8 cellular contexts compared by ENCODE assay signal in genomic region chr5:149959406-149960236, GRCh38. TPM values are rescaled to one million over a fixed set of nuclear protein-coding genes. Genes with fewer than 3 reads are reported as not detected.
A peak's percentile ranks its signal among the peaks of the same experiment; 100 is the strongest.
DNase-seq lines count a peak whose midpoint lies in the region; FAIRE-seq and TF ChIP-seq lines count a peak whose summit lies in the region.

No MANE protein-coding gene starts in this region.

- H4K20me1 ChIP-seq in endothelial cell of umbilical vein (replicated peaks; ENCODE audit: control insufficient read depth, extremely low read depth, insufficient read depth, low read length): no peaks in the 10 kb centered on the region

- peaks cover 21% of the 10 kb centered on the region for H3K4me1 ChIP-seq in endothelial cell of umbilical vein (ENCODE audit: control insufficient read depth, extremely low read depth, insufficient read depth, low read length)

- H3K79me2 ChIP-seq in endothelial cell of umbilical vein (ENCODE audit: control insufficient read depth, insufficient read depth, low read length): no peaks in the 10 kb centered on the region

- peak; percentile 52 for DNase-seq in activated naive CD4-positive, alpha-beta T cell treated with Interleukin-2 at 50 U/mL for 16 hours
- DNase-seq in activated naive CD4-positive, alpha-beta T cell (lab: John Stamatoyannopoulos, UW): no peak
- DNase-seq in NCI-H460 (ENCODE audit: extremely low read depth, low read depth) (peak; percentile 86), endothelial cell of umbilical vein (ENCODE audit: low read depth, low spot score) (peak; percentile 83), myocyte (ENCODE audit: low read depth) (peak; percentile 71), mesenteric fat pad (ENCODE audit: low spot score) (no peak)
- DNase-seq in activated CD4-positive, alpha-beta memory T cell treated with anti-CD3 and anti-CD28 coated beads for 36 hours: peak; percentile 65

- TF ChIP-seq POLR2A in endothelial cell of umbilical vein (IDR thresholded peaks at IDR 0.05; ENCODE audit: low read depth, low read length): peak; percentile 40

- peak; percentile 60 to 63 for TF ChIP-seq CTCF in endothelial cell of umbilical vein (IDR thresholded peaks at IDR 0.05; ENCODE audit: extremely low read depth in 1 of 2, insufficient read depth in 1 of 2, low read depth in 1 of 2, low read length in 2 of 2)

- no peaks in the 10 kb centered on the region for H3K9me3 ChIP-seq in endothelial cell of umbilical vein (replicated peaks; ENCODE audit: control insufficient read depth, insufficient read depth, low read length)

- peaks cover 25% of the 10 kb centered on the region for H3K4me1 Mint-ChIP-seq in activated CD4-positive, alpha-beta memory T cell treated with anti-CD3 and anti-CD28 coated beads for 36 hours (ENCODE audit: low read depth)
- H3K4me1 Mint-ChIP-seq in stimulated activated naive CD8-positive, alpha-beta T cell treated with anti-CD3 and anti-CD28 coated beads, Interleukin-15, Interleukin-2, amounts not matched to agents 100 ng/mL and 50 ng/mL, for 24 hours (ENCODE audit: low read depth): peaks cover 31% of the 10 kb centered on the region

- dilution Hi-C loops in endothelial cell of umbilical vein (cut with MboI; ENCODE audit: extremely low pct_ligation_motif_present, low sequenced_read_pairs): no loop called here

- no peaks in the 10 kb centered on the region for H3K9me1 ChIP-seq in endothelial cell of umbilical vein (replicated peaks; ENCODE audit: control insufficient read depth, extremely low read depth, insufficient read depth, low read length)

- POLR2A ChIA-PET in activated CD4-positive, alpha-beta memory T cell treated with anti-CD3 and anti-CD28 coated beads for 36 hours (lab: Charles Lee): interaction anchor here (1.0 to 2.8 kb wide), 6 partner anchors 41 to 408 kb away, joined by 3 to 21 read pairs (median 4); partner anchors contain the start of genes CSNK1A1, HMGXB3 and TIGD6
- POLR2A ChIA-PET in endothelial cell of umbilical vein (lab: Charles Lee): interaction anchor here (0.6 to 1.0 kb wide), 3 partner anchors 20 to 126 kb away, joined by 3 to 5 read pairs (median 3); no protein-coding TSS in a partner anchor

- no TSS peak for BruUV-seq in endothelial cell of umbilical vein (replicated peaks; lab: Mats Ljungman, UMichigan)

- no peaks in the 10 kb centered on the region for H3K27me3 ChIP-seq in endothelial cell of umbilical vein (ENCODE audit: control insufficient read depth in 2 of 2, insufficient read depth in 2 of 2, low read length in 2 of 2)

- H3K36me3 Mint-ChIP-seq in activated CD4-positive, alpha-beta memory T cell treated with anti-CD3 and anti-CD28 coated beads for 36 hours: no peaks in the 10 kb centered on the region
- H3K36me3 Mint-ChIP-seq in stimulated activated naive CD8-positive, alpha-beta T cell treated with anti-CD3 and anti-CD28 coated beads, Interleukin-15, Interleukin-2, amounts not matched to agents 100 ng/mL and 50 ng/mL, for 24 hours (ENCODE audit: low read depth): peaks cover 4% of the 10 kb centered on the region

- H3K27ac ChIP-seq in endothelial cell of umbilical vein (ENCODE audit: insufficient read depth, low read depth, low read length): peak overlapping the region; percentile 85

- no peaks in the 10 kb centered on the region for H3K36me3 ChIP-seq in endothelial cell of umbilical vein (ENCODE audit: control insufficient read depth in 2 of 2, extremely low read depth in 1 of 2, insufficient read depth in 2 of 2, low read length in 2 of 2)

- intact Hi-C loops in activated CD4-positive, alpha-beta memory T cell treated with anti-CD3 and anti-CD28 coated beads for 36 hours (cut with micrococcal nuclease): loop anchor here (1.0 to 5.0 kb wide), 6 partner anchors 19 to 322 kb away; partner anchors contain the start of genes HMGXB3, PPARGC1B and TIGD6
- intact Hi-C loops in endothelial cell of umbilical vein (cut with micrococcal nuclease): loop anchor here (1.0 to 2.0 kb wide), 3 partner anchors 20 to 57 kb away; no protein-coding TSS in a partner anchor

- no peaks in the 10 kb centered on the region for H3K27me3 Mint-ChIP-seq in activated CD4-positive, alpha-beta memory T cell treated with anti-CD3 and anti-CD28 coated beads for 36 hours
- no peaks in the 10 kb centered on the region for H3K27me3 Mint-ChIP-seq in stimulated activated naive CD8-positive, alpha-beta T cell treated with anti-CD3 and anti-CD28 coated beads, Interleukin-15, Interleukin-2, amounts not matched to agents 100 ng/mL and 50 ng/mL, for 24 hours

- FAIRE-seq in endothelial cell of umbilical vein (lab: Jason Lieb, UNC): peak; percentile 74

- H3K4me3 ChIP-seq in endothelial cell of umbilical vein (replicated peaks in 1 of 3; ENCODE audit: insufficient read depth in 1 of 3, low read depth in 1 of 3, low read length in 3 of 3): peak overlapping the region in 2 of 3 experiments; percentile 71 to 74

- H3K9ac ChIP-seq in endothelial cell of umbilical vein (replicated peaks; ENCODE audit: extremely low read depth, insufficient read depth, low read length): peak overlapping the region; percentile 72

- H3K27ac Mint-ChIP-seq in activated CD4-positive, alpha-beta memory T cell treated with anti-CD3 and anti-CD28 coated beads for 36 hours: peak overlapping the region; percentile 97
- peak overlapping the region; percentile 91 for H3K27ac Mint-ChIP-seq in stimulated activated naive CD8-positive, alpha-beta T cell treated with anti-CD3 and anti-CD28 coated beads, Interleukin-15, Interleukin-2, amounts not matched to agents 100 ng/mL and 50 ng/mL, for 24 hours

- peak overlapping the region; percentile 38 for H2AFZ ChIP-seq in endothelial cell of umbilical vein (ENCODE audit: low read depth, low read length)

- H3K4me2 ChIP-seq in endothelial cell of umbilical vein (ENCODE audit: insufficient read depth, low read length): peak overlapping the region; percentile 79

- CTCF ChIA-PET in activated CD4-positive, alpha-beta memory T cell treated with anti-CD3 and anti-CD28 coated beads for 36 hours (lab: Charles Lee): interaction anchor here (0.8 to 7.1 kb wide), 19 partner anchors 9 to 613 kb away, joined by 3 to 172 read pairs (median 6); partner anchors contain the start of genes HMGXB3 and TIGD6
- CTCF ChIA-PET in endothelial cell of umbilical vein (lab: Charles Lee): interaction anchor here (1.0 to 13.6 kb wide), 24 partner anchors 9 to 323 kb away, joined by 3 to 421 read pairs (median 6); partner anchors contain the start of gene PDE6A

- H3K9me3 Mint-ChIP-seq in activated CD4-positive, alpha-beta memory T cell treated with anti-CD3 and anti-CD28 coated beads for 36 hours: no peaks in the 10 kb centered on the region
- no peaks in the 10 kb centered on the region for H3K9me3 Mint-ChIP-seq in stimulated activated naive CD8-positive, alpha-beta T cell treated with anti-CD3 and anti-CD28 coated beads, Interleukin-15, Interleukin-2, amounts not matched to agents 100 ng/mL and 50 ng/mL, for 24 hours

- peak overlapping the region; percentile 91 for H3K4me3 Mint-ChIP-seq in activated CD4-positive, alpha-beta memory T cell treated with anti-CD3 and anti-CD28 coated beads for 36 hours
- peak overlapping the region; percentile 88 for H3K4me3 Mint-ChIP-seq in stimulated activated naive CD8-positive, alpha-beta T cell treated with anti-CD3 and anti-CD28 coated beads, Interleukin-15, Interleukin-2, amounts not matched to agents 100 ng/mL and 50 ng/mL, for 24 hours

RNA-seq across cellular contexts. Expression of gene SLC26A2, which starts 0.9 kb away (rescaled TPM):
- total RNA-seq in NCI-H460 (2014; rRNA removed; shearing (Covaris generic)): 25.6 and 29.5 TPM in 2 replicates
- 31.1 and 46.6 TPM in 2 replicates for polyA plus RNA-seq in NCI-H460 (2014; cell fraction: nucleus; rRNA removed)
- 1 to 10 TPM; 5.9 to 6.2 TPM for total RNA-seq in activated CD4-positive, alpha-beta memory T cell treated with anti-CD3 and anti-CD28 coated beads for 36 hours
- 16.5 and 16.8 TPM in 2 replicates for total RNA-seq in endothelial cell of umbilical vein
- 5.0 and 5.9 TPM in 2 replicates for polyA plus RNA-seq in endothelial cell of umbilical vein
- 4.1 and 4.3 TPM in 2 replicates for polyA plus RNA-seq in endothelial cell of umbilical vein (2011; cell fraction: cytosol; rRNA removed)
- 4.0 and 4.5 TPM in 2 replicates for polyA plus RNA-seq in endothelial cell of umbilical vein (2011; cell fraction: nucleus; rRNA removed)
- 9.5 and 14.9 TPM in 2 replicates for polyA plus RNA-seq in endothelial cell of umbilical vein (2012)
- polyA minus RNA-seq in endothelial cell of umbilical vein: 54.2 and 54.7 TPM in 2 replicates
- 4.4 TPM for polyA minus RNA-seq in endothelial cell of umbilical vein (2011; cell fraction: cytosol; rRNA and poly(A)+ RNA removed)
- 6.5 and 18.6 TPM in 2 replicates for polyA minus RNA-seq in endothelial cell of umbilical vein (2011; cell fraction: nucleus; rRNA and poly(A)+ RNA removed)
- total RNA-seq in myocyte: 14.2 and 16.9 TPM in 2 replicates
- 10.9 TPM for polyA plus RNA-seq in myocyte (2012)
- 13.1 TPM for total RNA-seq in mesenteric fat pad

RNA-seq across cellular contexts. Expression of gene PDE6A, which starts 15.0 kb away (rescaled TPM):
- 0.02 TPM in 1 of 2 replicates, not detected in the other for total RNA-seq in NCI-H460 (2014; rRNA removed; shearing (Covaris generic))
- polyA plus RNA-seq in NCI-H460 (2014; cell fraction: nucleus; rRNA removed): 0.04 and 0.15 TPM in 2 replicates
- total RNA-seq in activated CD4-positive, alpha-beta memory T cell treated with anti-CD3 and anti-CD28 coated beads for 36 hours: not detected
- total RNA-seq in endothelial cell of umbilical vein (not detected in 2 replicates), myocyte (0.35 and 0.47 TPM in 2 replicates), mesenteric fat pad (not detected)
- polyA plus RNA-seq in endothelial cell of umbilical vein: not detected in 2 replicates
- not detected in 2 replicates for polyA plus RNA-seq in endothelial cell of umbilical vein (2011; cell fraction: cytosol; rRNA removed)
- not detected in 2 replicates for polyA plus RNA-seq in endothelial cell of umbilical vein (2011; cell fraction: nucleus; rRNA removed)
- polyA plus RNA-seq in endothelial cell of umbilical vein (2012): 0.07 TPM in 1 of 2 replicates, not detected in the other
- polyA minus RNA-seq in endothelial cell of umbilical vein: not detected in 2 replicates
- polyA minus RNA-seq in endothelial cell of umbilical vein (2011; cell fraction: cytosol; rRNA and poly(A)+ RNA removed): not detected
- not detected in 2 replicates for polyA minus RNA-seq in endothelial cell of umbilical vein (2011; cell fraction: nucleus; rRNA and poly(A)+ RNA removed)
- polyA plus RNA-seq in myocyte (2012): 0.67 TPM

RNA-seq across cellular contexts. Expression of gene TIGD6, which starts 40.8 kb away (rescaled TPM):
- 9.1 and 9.3 TPM in 2 replicates for total RNA-seq in NCI-H460 (2014; rRNA removed; shearing (Covaris generic))
- polyA plus RNA-seq in NCI-H460 (2014; cell fraction: nucleus; rRNA removed): 4.4 and 11.7 TPM in 2 replicates
- total RNA-seq in activated CD4-positive, alpha-beta memory T cell treated with anti-CD3 and anti-CD28 coated beads for 36 hours: 1 to 10 TPM; 2.5 to 2.6 TPM
- total RNA-seq in endothelial cell of umbilical vein (3.6 and 4.1 TPM in 2 replicates), myocyte (5.0 and 6.7 TPM in 2 replicates), mesenteric fat pad (4.7 TPM)
- 5.0 and 5.4 TPM in 2 replicates for polyA plus RNA-seq in endothelial cell of umbilical vein
- 2.9 and 3.7 TPM in 2 replicates for polyA plus RNA-seq in endothelial cell of umbilical vein (2011; cell fraction: cytosol; rRNA removed)
- 4.4 and 5.5 TPM in 2 replicates for polyA plus RNA-seq in endothelial cell of umbilical vein (2011; cell fraction: nucleus; rRNA removed)
- polyA plus RNA-seq in endothelial cell of umbilical vein (2012): 2.7 and 3.9 TPM in 2 replicates
- 13.5 and 17.0 TPM in 2 replicates for polyA minus RNA-seq in endothelial cell of umbilical vein
- polyA minus RNA-seq in endothelial cell of umbilical vein (2011; cell fraction: cytosol; rRNA and poly(A)+ RNA removed): 2.9 TPM
- 7.1 and 15.4 TPM in 2 replicates for polyA minus RNA-seq in endothelial cell of umbilical vein (2011; cell fraction: nucleus; rRNA and poly(A)+ RNA removed)
- 8.5 TPM for polyA plus RNA-seq in myocyte (2012)

RNA-seq across cellular contexts. Expression of gene HMGXB3, which starts 40.9 kb away (rescaled TPM):
- 33.7 and 36.4 TPM in 2 replicates for total RNA-seq in NCI-H460 (2014; rRNA removed; shearing (Covaris generic))
- polyA plus RNA-seq in NCI-H460 (2014; cell fraction: nucleus; rRNA removed): 71.5 and 78.2 TPM in 2 replicates
- 10 to 100 TPM; 29.4 to 31.3 TPM for total RNA-seq in activated CD4-positive, alpha-beta memory T cell treated with anti-CD3 and anti-CD28 coated beads for 36 hours
- total RNA-seq in endothelial cell of umbilical vein: 43.0 and 52.6 TPM in 2 replicates
- 34.8 and 38.3 TPM in 2 replicates for polyA plus RNA-seq in endothelial cell of umbilical vein
- polyA plus RNA-seq in endothelial cell of umbilical vein (2011; cell fraction: cytosol; rRNA removed): 21.7 and 24.9 TPM in 2 replicates
- 114 TPM in 2 replicates for polyA plus RNA-seq in endothelial cell of umbilical vein (2011; cell fraction: nucleus; rRNA removed)
- polyA plus RNA-seq in endothelial cell of umbilical vein (2012): 22.4 and 28.7 TPM in 2 replicates
- polyA minus RNA-seq in endothelial cell of umbilical vein: 62.7 and 70.4 TPM in 2 replicates
- polyA minus RNA-seq in endothelial cell of umbilical vein (2011; cell fraction: cytosol; rRNA and poly(A)+ RNA removed): 30.9 TPM
- 52.1 and 57.0 TPM in 2 replicates for polyA minus RNA-seq in endothelial cell of umbilical vein (2011; cell fraction: nucleus; rRNA and poly(A)+ RNA removed)
- 43.3 and 48.1 TPM in 2 replicates for total RNA-seq in myocyte
- polyA plus RNA-seq in myocyte (2012): 41.9 TPM
- total RNA-seq in mesenteric fat pad: 30.6 TPM

Comparison
In these comparisons a context has a peak if more than half of its experiments do, and no peak if none do; other contexts are left out.
1. DNase-seq: peak in activated naive CD4-positive, alpha-beta T cell treated with Interleukin-2 at 50 U/mL for 16 hours (single experiment), NCI-H460 (single experiment), activated CD4-positive, alpha-beta memory T cell treated with anti-CD3 and anti-CD28 coated beads for 36 hours (single experiment), endothelial cell of umbilical vein (single experiment) and myocyte (single experiment); none in activated naive CD4-positive, alpha-beta T cell (0 of 4) and mesenteric fat pad (single experiment).